In the genomic region with DNA sequence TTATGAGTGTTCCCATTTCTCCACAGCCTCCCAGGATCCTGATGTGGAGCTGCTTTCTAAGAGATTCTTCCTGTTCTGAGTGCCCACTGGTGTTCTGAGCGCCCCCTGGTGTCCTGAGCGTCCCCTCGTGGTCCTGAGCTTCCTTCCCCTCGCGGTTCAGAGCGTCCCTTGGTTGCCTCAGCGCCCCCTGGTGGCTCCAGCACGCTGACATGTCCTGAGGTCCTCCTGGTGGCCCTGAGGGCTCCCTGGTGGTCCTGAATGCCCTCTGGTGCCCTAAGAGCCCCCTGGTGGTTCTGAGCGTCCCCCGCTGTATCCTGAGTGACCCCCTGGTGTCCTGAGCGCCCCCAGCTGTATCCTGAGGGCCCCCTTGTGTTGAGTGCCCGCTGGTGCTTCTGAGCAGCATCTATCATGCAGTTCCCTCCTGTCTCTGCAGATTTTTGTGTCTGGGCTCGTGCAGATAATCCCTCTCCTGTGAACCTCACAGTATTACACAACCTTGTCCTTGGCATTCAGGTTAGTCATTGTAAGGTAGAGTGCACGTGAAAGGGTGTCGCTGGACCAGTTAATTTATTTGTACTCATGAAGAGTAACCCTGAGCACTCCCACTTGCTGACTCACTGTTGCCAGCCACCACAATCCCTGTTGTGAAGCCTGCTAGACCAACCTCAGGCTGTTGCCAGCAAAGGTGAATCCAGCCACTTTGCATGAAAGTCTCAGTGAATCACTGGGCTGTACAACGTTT, we compare ENCODE assay signal across 8 cellular contexts.
A peak's percentile ranks its signal among the peaks of the same experiment; 100 is the strongest.
DNase-seq lines count a peak whose midpoint lies in the region; ATAC-seq and TF ChIP-seq lines count a peak whose summit lies in the region.
"Not testable (repeated sequence)": the region's sequence is repeated elsewhere in the genome, so short reads cannot be mapped to it uniquely, and the experiment has no call there.

No MANE protein-coding gene starts in this region.

- H3K27me3 Mint-ChIP-seq in activated naive CD8-positive, alpha-beta T cell treated with anti-CD3 and anti-CD28 coated beads, Interleukin-2, amount 10 ng/mL, durations not matched to agents 7 days and 5 days; natural killer cell treated with Interleukin-12 subunit alpha and Interleukin-12 subunit beta and Interleukin-15 and Interleukin-18, amount 100 ng/mL, for 72 hours: not testable (repeated sequence)

- not testable (repeated sequence) for H3K4me3 Mint-ChIP-seq in activated naive CD8-positive, alpha-beta T cell treated with anti-CD3 and anti-CD28 coated beads, Interleukin-2, amount 10 ng/mL, durations not matched to agents 7 days and 5 days
- H3K4me3 Mint-ChIP-seq in natural killer cell treated with Interleukin-12 subunit alpha and Interleukin-12 subunit beta and Interleukin-15 and Interleukin-18, amount 100 ng/mL, for 72 hours: peak overlapping the region; percentile 39

- POLR2A ChIA-PET in activated naive CD8-positive, alpha-beta T cell treated with anti-CD3 and anti-CD28 coated beads, Interleukin-2, amount 10 ng/mL, durations not matched to agents 7 days and 5 days (lab: Charles Lee): not testable (repeated sequence)

- H3K27ac Mint-ChIP-seq in activated naive CD8-positive, alpha-beta T cell treated with anti-CD3 and anti-CD28 coated beads, Interleukin-2, amount 10 ng/mL, durations not matched to agents 7 days and 5 days: not testable (repeated sequence)
- peak overlapping the region in 1 of 2 donors; percentile 66 for H3K27ac Mint-ChIP-seq in natural killer cell treated with Interleukin-12 subunit alpha and Interleukin-12 subunit beta and Interleukin-15 and Interleukin-18, amount 100 ng/mL, for 72 hours

- not testable (repeated sequence) for H3K9me3 Mint-ChIP-seq in activated naive CD8-positive, alpha-beta T cell treated with anti-CD3 and anti-CD28 coated beads, Interleukin-2, amount 10 ng/mL, durations not matched to agents 7 days and 5 days; natural killer cell treated with Interleukin-12 subunit alpha and Interleukin-12 subunit beta and Interleukin-15 and Interleukin-18, amount 100 ng/mL, for 72 hours

- not testable (repeated sequence) for TF ChIP-seq POLR2A in NB4 (IDR thresholded peaks at IDR 0.05; ENCODE audit: extremely low read depth, insufficient read length)

- not testable (repeated sequence) for H3K36me3 Mint-ChIP-seq in activated naive CD8-positive, alpha-beta T cell treated with anti-CD3 and anti-CD28 coated beads, Interleukin-2, amount 10 ng/mL, durations not matched to agents 7 days and 5 days; natural killer cell treated with Interleukin-12 subunit alpha and Interleukin-12 subunit beta and Interleukin-15 and Interleukin-18, amount 100 ng/mL, for 72 hours

- ATAC-seq in GM18909 (IDR thresholded peaks at IDR 0.05; ENCODE audit: poor library complexity, unreplicated experiment) (peak; percentile 68), GM21723 (IDR thresholded peaks at IDR 0.05; ENCODE audit: unreplicated experiment) (peak; percentile 92), HG03108 (IDR thresholded peaks at IDR 0.05; ENCODE audit: unreplicated experiment) (peak; percentile 85)
- ATAC-seq in activated naive CD8-positive, alpha-beta T cell treated with anti-CD3 and anti-CD28 coated beads, Interleukin-2, amount 10 ng/mL, durations not matched to agents 7 days and 5 days (ENCODE audit: low read depth): peak; percentile 79
- peak; percentile 88 to 93 for ATAC-seq in natural killer cell treated with Interleukin-12 subunit alpha and Interleukin-12 subunit beta and Interleukin-15 and Interleukin-18, amount 100 ng/mL, for 72 hours

- DNase-seq in D341Med (ENCODE audit: low spot score): peak; percentile 6
- DNase-seq in NB4 (ENCODE audit: low read depth): peak; percentile 78
- peak; percentile 23 for DNase-seq in activated CD4-positive, alpha-beta T cell treated with anti-CD3 and anti-CD28 coated beads for 48 hours
- DNase-seq in activated naive CD8-positive, alpha-beta T cell treated with anti-CD3 and anti-CD28 coated beads, Interleukin-2, amount 10 ng/mL, durations not matched to agents 7 days and 5 days: peak; percentile 77
- DNase-seq in natural killer cell treated with Interleukin-12 subunit alpha and Interleukin-12 subunit beta and Interleukin-15 and Interleukin-18, amount 100 ng/mL, for 72 hours (ENCODE audit: low spot score): peak; percentile 79

- not testable (repeated sequence) for H3K4me1 Mint-ChIP-seq in activated naive CD8-positive, alpha-beta T cell treated with anti-CD3 and anti-CD28 coated beads, Interleukin-2, amount 10 ng/mL, durations not matched to agents 7 days and 5 days
- H3K4me1 Mint-ChIP-seq in natural killer cell treated with Interleukin-12 subunit alpha and Interleukin-12 subunit beta and Interleukin-15 and Interleukin-18, amount 100 ng/mL, for 72 hours (ENCODE audit: low read depth in 2 of 2): peaks cover 10 to 49% of the 10 kb centered on the region in 2 donors

- TF ChIP-seq CTCF in NB4 (IDR thresholded peaks at IDR 0.05; ENCODE audit: low read depth, low read length): peak; percentile 56

- H3K4me3 ChIP-seq in NB4 (ENCODE audit: low read depth, low read length): not testable (repeated sequence)

Comparison
In these comparisons a context has a peak if more than half of its experiments do, and no peak if none do; other contexts are left out.
1. DNase-seq: peak in every context shown above with its lines; median percentile 79 in natural killer cell treated with Interleukin-12 subunit alpha and Interleukin-12 subunit beta and Interleukin-15 and Interleukin-18, amount 100 ng/mL, for 72 hours; 78 in NB4; 77 in activated naive CD8-positive, alpha-beta T cell treated with anti-CD3 and anti-CD28 coated beads, Interleukin-2, amount 10 ng/mL, durations not matched to agents 7 days and 5 days; 23 in activated CD4-positive, alpha-beta T cell treated with anti-CD3 and anti-CD28 coated beads for 48 hours; 6 in D341Med.